In genomic region chr18:49819768-49820662, GRCh38 we compare ENCODE assay signal across 9 cellular contexts. TPM values are rescaled to one million over a fixed set of nuclear protein-coding genes. Genes with fewer than 3 reads are reported as not detected.
DNase-seq lines count a peak whose midpoint lies in the region; ATAC-seq and TF ChIP-seq lines count a peak whose summit lies in the region.
"Had no signal": no experiment of that assay in that cellular context is flagged by ENCODE, and none has a peak within 500 bp of the region (broad histone marks: within the 10 kb centered on the region; RNA-seq: fewer than 3 reads in every experiment).

No MANE protein-coding gene starts in this region.

- no peaks in the 10 kb centered on the region for H3K27me3 ChIP-seq in heart left ventricle

- H3K9me3 ChIP-seq in heart left ventricle, result no peaks in the 10 kb centered on the region

- no peaks in the 10 kb centered on the region for H3K27me3 Mint-ChIP-seq in activated T-helper 17 cell treated with anti-CD3 and anti-CD28 coated beads, Interleukin-2, amount 50 U/mL, for 72 hours

- H3K4me1 ChIP-seq in heart left ventricle, result peaks cover 0 to 13% (median 0%) of the 10 kb centered on the region in 12 donors

- TF ChIP-seq POLR2A in heart left ventricle (IDR thresholded peaks at IDR 0.05), result no peak

- peak overlapping the region; percentile 76 for H3K27ac Mint-ChIP-seq in activated T-helper 17 cell treated with anti-CD3 and anti-CD28 coated beads, Interleukin-2, amount 50 U/mL, for 72 hours
- H3K27ac Mint-ChIP-seq in stimulated activated effector memory CD8-positive, alpha-beta T cell treated with anti-CD3 and anti-CD28 coated beads, Interleukin-12 subunit alpha, Interleukin-12 subunit beta, amount 100 ng/mL, for 72 hours, result peak overlapping the region; percentile 72

- intact Hi-C loops in heart left ventricle (cut with DNase I), result loop anchor here in 1 of 10 donors (10.0 kb wide), 1 partner anchor 325 kb away; the partner anchor contains the start of gene RPL17

- no peak for TF ChIP-seq CTCF in heart left ventricle (IDR thresholded peaks at IDR 0.05)

- peaks cover 22% of the 10 kb centered on the region for H3K36me3 Mint-ChIP-seq in activated T-helper 17 cell treated with anti-CD3 and anti-CD28 coated beads, Interleukin-2, amount 50 U/mL, for 72 hours (ENCODE audit: low read depth)
- H3K36me3 Mint-ChIP-seq in stimulated activated effector memory CD8-positive, alpha-beta T cell treated with anti-CD3 and anti-CD28 coated beads, Interleukin-12 subunit alpha, Interleukin-12 subunit beta, amount 100 ng/mL, for 72 hours, result peaks cover 13% of the 10 kb centered on the region

- DNase-seq in activated CD4-positive, CD25-positive, alpha-beta regulatory T cell treated with anti-CD3 and anti-CD28 coated beads, Interleukin-2, amount 50 U/mL, for 16 hours (ENCODE audit: low read depth, low spot score), result peak; percentile 11
- no peak for DNase-seq in activated CD4-positive, CD25-positive, alpha-beta regulatory T cell treated with anti-CD3 and anti-CD28 coated beads, Interleukin-2, amount 50 U/mL, for 72 hours
- DNase-seq in M059J (ENCODE audit: low read depth) (peak; percentile 53), NCI-H2081 treated with DMSO at 0.1 percent for 48 hours (lab: John Stamatoyannopoulos, UW) (no peak), heart left ventricle (no peak), NCI-H524 treated with DMSO at 0.1 percent for 48 hours (lab: John Stamatoyannopoulos, UW) (no peak)
- DNase-seq in stimulated activated effector memory CD8-positive, alpha-beta T cell treated with anti-CD3 and anti-CD28 coated beads, Interleukin-12 subunit alpha, Interleukin-12 subunit beta, amount 100 ng/mL, for 72 hours (ENCODE audit: low spot score in 2 of 2), result peak; percentile 23 to 66
- DNase-seq: NCI-H2171 had no signal

- no peak overlapping the region for H3K4me3 ChIP-seq in heart left ventricle

- H3K9me3 Mint-ChIP-seq in activated T-helper 17 cell treated with anti-CD3 and anti-CD28 coated beads, Interleukin-2, amount 50 U/mL, for 72 hours, result no peaks in the 10 kb centered on the region
- H3K9me3 Mint-ChIP-seq in stimulated activated effector memory CD8-positive, alpha-beta T cell treated with anti-CD3 and anti-CD28 coated beads, Interleukin-12 subunit alpha, Interleukin-12 subunit beta, amount 100 ng/mL, for 72 hours, result no peaks in the 10 kb centered on the region

- 73 to 85% (median 79%) methylated on average over 5 of the region's 5 CpGs for WGBS in heart left ventricle, 4 donors

- H3K4me3 Mint-ChIP-seq in activated T-helper 17 cell treated with anti-CD3 and anti-CD28 coated beads, Interleukin-2, amount 50 U/mL, for 72 hours, result peak overlapping the region; percentile 66
- peak overlapping the region; percentile 40 for H3K4me3 Mint-ChIP-seq in stimulated activated effector memory CD8-positive, alpha-beta T cell treated with anti-CD3 and anti-CD28 coated beads, Interleukin-12 subunit alpha, Interleukin-12 subunit beta, amount 100 ng/mL, for 72 hours

- ATAC-seq in activated T-helper 17 cell treated with anti-CD3 and anti-CD28 coated beads, Interleukin-2, amount 50 U/mL, for 72 hours (replicated peaks), result peak; percentile 87
- ATAC-seq in stimulated activated effector memory CD8-positive, alpha-beta T cell treated with anti-CD3 and anti-CD28 coated beads, Interleukin-12 subunit alpha, Interleukin-12 subunit beta, amount 100 ng/mL, for 72 hours, result peak; percentile 90
- no peak for ATAC-seq in heart left ventricle

- peak overlapping the region in 1 of 12 donors; percentile 68 for H3K27ac ChIP-seq in heart left ventricle

- H3K4me1 Mint-ChIP-seq in activated T-helper 17 cell treated with anti-CD3 and anti-CD28 coated beads, Interleukin-2, amount 50 U/mL, for 72 hours, result peaks cover 63% of the 10 kb centered on the region
- peaks cover 62% of the 10 kb centered on the region for H3K4me1 Mint-ChIP-seq in stimulated activated effector memory CD8-positive, alpha-beta T cell treated with anti-CD3 and anti-CD28 coated beads, Interleukin-12 subunit alpha, Interleukin-12 subunit beta, amount 100 ng/mL, for 72 hours

- no peaks in the 10 kb centered on the region for H3K36me3 ChIP-seq in heart left ventricle

RNA-seq across cellular contexts. Expression of gene ACAA2, which starts 6.7 kb away (rescaled TPM):
- 44.2 and 59.3 TPM in 2 replicates for total RNA-seq in M059J (2014; rRNA removed; shearing (Covaris generic))
- total RNA-seq in activated T-helper 17 cell treated with anti-CD3 and anti-CD28 coated beads, Interleukin-2, amount 50 U/mL, for 72 hours, result 10 to 100 TPM; 73.7 to 94.7 TPM
- total RNA-seq in heart left ventricle, result 100 to 1,000 TPM; 165 to 379 (median 261) TPM
- 100 to 1,000 TPM; 129 to 147 TPM for polyA plus RNA-seq in heart left ventricle

Comparison
In these comparisons a context has a peak if more than half of its experiments do, and no peak if none do; other contexts are left out.
1. DNase-seq: peak in activated CD4-positive, CD25-positive, alpha-beta regulatory T cell treated with anti-CD3 and anti-CD28 coated beads, Interleukin-2, amount 50 U/mL, for 16 hours (single experiment), M059J (single experiment) and stimulated activated effector memory CD8-positive, alpha-beta T cell treated with anti-CD3 and anti-CD28 coated beads, Interleukin-12 subunit alpha, Interleukin-12 subunit beta, amount 100 ng/mL, for 72 hours (2 of 2); none in activated CD4-positive, CD25-positive, alpha-beta regulatory T cell treated with anti-CD3 and anti-CD28 coated beads, Interleukin-2, amount 50 U/mL, for 72 hours (single experiment), NCI-H2081 treated with DMSO at 0.1 percent for 48 hours (single experiment), heart left ventricle (0 of 5) and NCI-H524 treated with DMSO at 0.1 percent for 48 hours (single experiment).
2. ATAC-seq: peak in activated T-helper 17 cell treated with anti-CD3 and anti-CD28 coated beads, Interleukin-2, amount 50 U/mL, for 72 hours (single experiment) and stimulated activated effector memory CD8-positive, alpha-beta T cell treated with anti-CD3 and anti-CD28 coated beads, Interleukin-12 subunit alpha, Interleukin-12 subunit beta, amount 100 ng/mL, for 72 hours (single experiment); none in heart left ventricle (0 of 4).